4 cellular contexts compared by ENCODE assay signal in genomic region chr19:56083668-56084067, GRCh38.
TF ChIP-seq lines count a peak whose summit lies in the region.

No MANE protein-coding gene starts in this region.

TF ChIP-seq in SK-N-SH, 30 proteins besides CTCF, POLR2A, EP300 and RAD21:
- TF ChIP-seq MAX (IDR thresholded peaks at IDR 0.05; ENCODE audit: low read depth) (no peak), REST (IDR thresholded peaks at IDR 0.05; ENCODE audit: low read depth, low read length) (peak; percentile 88)

TF ChIP-seq in SK-N-SH treated with all-trans-retinoic acid at 6 μM for 48 hours, 23 proteins besides CTCF, POLR2A, EP300 and RAD21:
- TF ChIP-seq OSR1 (CRISPR knock-in tag; IDR thresholded peaks at IDR 0.05) = no peak
- no peak for TF ChIP-seq ZC3H10 (CRISPR knock-in tag; IDR thresholded peaks at IDR 0.05)
- no peak for TF ChIP-seq CREB5 (CRISPR knock-in tag; IDR thresholded peaks at IDR 0.05; ENCODE audit: low read depth)
- no peak for TF ChIP-seq POU6F1 (CRISPR knock-in tag; IDR thresholded peaks at IDR 0.05; ENCODE audit: borderline replicate concordance, low read depth)
- TF ChIP-seq RARB (CRISPR knock-in tag; IDR thresholded peaks at IDR 0.05) = no peak
- TF ChIP-seq PATZ1 (CRISPR knock-in tag; IDR thresholded peaks at IDR 0.05; ENCODE audit: borderline replicate concordance) = no peak
- TF ChIP-seq TOX (CRISPR knock-in tag; IDR thresholded peaks at IDR 0.05; ENCODE audit: borderline replicate concordance) = no peak
- no peak for TF ChIP-seq CSDC2 (CRISPR knock-in tag; IDR thresholded peaks at IDR 0.05)
TF ChIP-seq in SK-N-SH treated with all-trans-retinoic acid at 6 μM for 48 hours: peak in this region for 0.

TF ChIP-seq in Ishikawa, 13 proteins besides CTCF, POLR2A, EP300 and RAD21:
- TF ChIP-seq TAF1 (IDR thresholded peaks at IDR 0.05; ENCODE audit: low read depth) (no peak), ZBTB7A (IDR thresholded peaks at IDR 0.05; ENCODE audit: low read depth) (no peak), MAX (IDR thresholded peaks at IDR 0.05) (no peak), NFIC (IDR thresholded peaks at IDR 0.05) (no peak), FOXM1 (IDR thresholded peaks at IDR 0.05; ENCODE audit: borderline replicate concordance, low read depth) (no peak), EGR1 (IDR thresholded peaks at IDR 0.05) (no peak), REST (IDR thresholded peaks at IDR 0.05; ENCODE audit: low read depth) (peak; percentile 72), TEAD4 (IDR thresholded peaks at IDR 0.05) (no peak)

TF ChIP-seq in H1, 55 proteins besides CTCF, POLR2A, EP300 and RAD21:
- TF ChIP-seq TCF12 (IDR thresholded peaks at IDR 0.05; ENCODE audit: low read depth, low read length) (no peak), CTBP2 (IDR thresholded peaks at IDR 0.05; ENCODE audit: borderline replicate concordance, insufficient read depth, insufficient read length, low read length) (no peak), GABPA (IDR thresholded peaks at IDR 0.05; ENCODE audit: borderline replicate concordance, insufficient read depth, low read length) (no peak), SP1 (IDR thresholded peaks at IDR 0.05; ENCODE audit: low read depth, low read length) (no peak), POU5F1 (IDR thresholded peaks at IDR 0.05; ENCODE audit: low read depth, low read length) (no peak), PHF8 (conservative IDR thresholded peaks at IDR 0.05; ENCODE audit: low read depth, low read length) (no peak), ATF2 (IDR thresholded peaks at IDR 0.05; ENCODE audit: low read length) (no peak), CBX5 (IDR thresholded peaks at IDR 0.05; ENCODE audit: low read depth, low read length) (no peak), BACH1 (IDR thresholded peaks at IDR 0.05; ENCODE audit: low read length) (no peak)
